Comparison of ENCODE assay signal across 6 cellular contexts in the genomic region with DNA sequence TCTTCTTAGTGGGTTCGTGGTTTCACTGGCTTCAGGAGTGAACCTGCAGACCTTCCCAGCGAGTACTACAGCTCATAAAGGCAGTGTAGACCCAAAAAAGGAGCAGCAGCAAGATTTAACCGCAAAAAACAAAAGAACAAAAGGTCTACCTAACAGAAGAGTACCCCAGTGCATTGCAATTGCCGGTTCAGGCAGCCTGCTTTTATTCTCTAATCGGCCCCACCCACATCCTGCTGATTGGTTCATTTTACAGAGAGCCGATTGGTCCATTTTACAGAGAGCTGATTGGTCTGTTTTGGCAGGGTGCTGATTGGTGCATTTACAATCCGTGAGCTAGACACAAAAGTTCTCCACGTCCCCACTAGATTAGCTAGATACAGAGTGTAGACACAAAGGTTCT. TPM values are rescaled to one million over a fixed set of nuclear protein-coding genes. Genes with fewer than 3 reads are reported as not detected.
DNase-seq lines count a peak whose midpoint lies in the region; ATAC-seq and TF ChIP-seq lines count a peak whose summit lies in the region.

No MANE protein-coding gene starts in this region.

- TF ChIP-seq EP300 in tibial nerve (IDR thresholded peaks at IDR 0.05) = no peak

- H3K9me3 ChIP-seq in KOPT-K1 (ENCODE audit: insufficient read depth, low read length, poor library complexity, severe bottlenecking) (no peaks in the 10 kb centered on the region), tibial nerve (no peaks in the 10 kb centered on the region)

- peaks cover 7% of the 10 kb centered on the region for H3K36me3 Mint-ChIP-seq in activated B cell treated with CpG ODN at 0.5 μM for 24 hours (ENCODE audit: low read depth)

- H3K36me3 ChIP-seq in KOPT-K1 (ENCODE audit: insufficient read depth, low read length) = no peaks in the 10 kb centered on the region
- no peaks in the 10 kb centered on the region for H3K36me3 ChIP-seq in tibial nerve

- peaks cover 0 to 24% (median 10%) of the 10 kb centered on the region in 4 donors for H3K4me1 ChIP-seq in tibial nerve

- WGBS in tibial nerve, 2 donors = 78 to 85% methylated on average over 8 of the region's 8 CpGs

- H3K4me1 Mint-ChIP-seq in activated B cell treated with CpG ODN at 0.5 μM for 24 hours = peaks cover 39% of the 10 kb centered on the region

- no peaks in the 10 kb centered on the region for H3K27me3 Mint-ChIP-seq in activated B cell treated with CpG ODN at 0.5 μM for 24 hours

- DNase-seq in activated B cell treated with CpG ODN at 0.5 μM for 24 hours = no peak
- DNase-seq in occipital lobe (lab: John Stamatoyannopoulos, UW) = peak; percentile 20
- DNase-seq in tibial nerve (ENCODE audit: low spot score in 2 of 2) = no peak

- no peak overlapping the region for H3K4me3 Mint-ChIP-seq in activated B cell treated with CpG ODN at 0.5 μM for 24 hours

- TF ChIP-seq CTCF in activated B cell treated with CpG ODN at 0.5 μM for 24 hours (IDR thresholded peaks at IDR 0.05) (no peak), tibial nerve (IDR thresholded peaks at IDR 0.05) (no peak)

- no peaks in the 10 kb centered on the region for H3K9me3 Mint-ChIP-seq in activated B cell treated with CpG ODN at 0.5 μM for 24 hours

- no peak for TF ChIP-seq POLR2A in tibial nerve (IDR thresholded peaks at IDR 0.05)

- H3K27ac Mint-ChIP-seq in activated B cell treated with CpG ODN at 0.5 μM for 24 hours = peak overlapping the region; percentile 30

- POLR2A ChIA-PET in activated B cell treated with CpG ODN at 0.5 μM for 24 hours (lab: Charles Lee) = interaction anchor here (0.7 to 2.4 kb wide), 3 partner anchors 81 to 778 kb away, joined by 3 to 17 read pairs (median 5); a partner anchor contains a TSS

- no peak overlapping the region for H3K4me3 ChIP-seq in tibial nerve

- H3K27ac ChIP-seq in KOPT-K1 (ENCODE audit: low read depth, low read length, poor library complexity, severe bottlenecking) (peak overlapping the region; percentile 26), tibial nerve (no peak overlapping the region)

- ATAC-seq in activated B cell treated with CpG ODN at 0.5 μM for 24 hours (ENCODE audit: low read depth) (no peak), GM19463 (IDR thresholded peaks at IDR 0.05; ENCODE audit: unreplicated experiment) (no peak), HG02852 (IDR thresholded peaks at IDR 0.05; ENCODE audit: unreplicated experiment) (no peak)

- intact Hi-C loops in activated B cell treated with CpG ODN at 0.5 μM for 24 hours (cut with micrococcal nuclease) = no loop called here

- CTCF ChIA-PET in activated B cell treated with CpG ODN at 0.5 μM for 24 hours (lab: Charles Lee) = interaction anchor here (0.6 to 2.6 kb wide), 2 partner anchors 82 to 141 kb away, joined by 3 to 11 read pairs; no protein-coding TSS in a partner anchor

- H3K27me3 ChIP-seq in tibial nerve = no peaks in the 10 kb centered on the region

RNA-seq across cellular contexts. Expression of a gene that starts 2.0 kb away (rescaled TPM):
- 45.1 and 52.0 TPM in 2 replicates for total RNA-seq in activated B cell treated with CpG ODN at 0.5 μM for 24 hours
- 10.5 TPM for total RNA-seq in occipital lobe
- total RNA-seq in tibial nerve = 100 to 1,000 TPM in 1 of 4 donors, 10 to 100 TPM in 3; 50.2 to 103 (median 57.4) TPM

RNA-seq across cellular contexts. Expression of a gene that starts 4.5 kb away (rescaled TPM):
- total RNA-seq in activated B cell treated with CpG ODN at 0.5 μM for 24 hours = 71.7 and 79.4 TPM in 2 replicates
- 33.5 TPM for total RNA-seq in occipital lobe
- total RNA-seq in tibial nerve = 10 to 100 TPM; 27.1 to 95.1 (median 29.1) TPM

RNA-seq across cellular contexts. Expression of a gene that starts 22.8 kb away (rescaled TPM):
- total RNA-seq in activated B cell treated with CpG ODN at 0.5 μM for 24 hours (22.9 and 23.6 TPM in 2 replicates), occipital lobe (5.6 TPM), tibial nerve (10 to 100 TPM; 20.8 to 32.8 (median 28.4) TPM)

RNA-seq across cellular contexts. Expression of a gene that starts 31.2 kb away (rescaled TPM):
- total RNA-seq in activated B cell treated with CpG ODN at 0.5 μM for 24 hours = 0.15 and 0.31 TPM in 2 replicates
- 0.31 TPM for total RNA-seq in occipital lobe
- under 1 TPM in 3 of 4 donors, not detected in 1; 0.42 to 0.66 (median 0.59) TPM for total RNA-seq in tibial nerve

RNA-seq across cellular contexts. Expression of a gene that starts 31.3 kb away (rescaled TPM):
- total RNA-seq in activated B cell treated with CpG ODN at 0.5 μM for 24 hours = 3.0 and 3.5 TPM in 2 replicates
- total RNA-seq in occipital lobe = 1.2 TPM
- total RNA-seq in tibial nerve = 10 to 100 TPM in 3 of 4 donors, 1 to 10 TPM in 1; 5.7 to 27.3 (median 13.6) TPM
